Comparison of ENCODE assay signal across 31 cellular contexts in the genomic region with DNA sequence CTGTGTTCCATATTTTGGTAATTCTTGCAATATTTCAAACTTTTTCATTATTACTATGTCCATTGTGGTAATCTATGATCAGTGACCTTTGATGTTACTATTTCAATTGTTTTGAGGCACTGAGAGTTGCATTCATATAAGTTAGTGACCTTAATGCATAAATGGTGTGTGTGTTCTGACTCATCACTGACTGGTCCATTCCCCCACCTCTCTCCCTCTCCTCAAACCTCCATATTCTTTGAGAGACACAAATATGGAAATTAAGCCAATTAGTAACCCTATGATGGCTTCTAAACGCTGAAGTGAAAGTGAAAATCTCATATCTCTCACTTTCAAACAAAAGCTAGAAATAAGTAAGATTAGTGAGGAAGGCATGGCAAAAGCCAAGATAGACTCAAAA.
"Had no signal": no experiment of that assay in that cellular context is flagged by ENCODE, and none has a peak within 500 bp of the region (broad histone marks: within the 10 kb centered on the region; RNA-seq: fewer than 3 reads in every experiment).

No MANE protein-coding gene starts in this region.

- ATAC-seq: activated CD8-positive, alpha-beta memory T cell treated with anti-CD3 and anti-CD28 coated beads, Interleukin-2, amount 10 ng/mL, durations not matched to agents 7 days and 5 days; body of pancreas; Panc1; Right ventricle myocardium inferior; T-cell had no signal

- H3K36me3 ChIP-seq: ascending aorta had no signal

- H3K9me3 ChIP-seq: ascending aorta, body of pancreas had no signal

- H3K27ac ChIP-seq: ascending aorta, body of pancreas, SK-N-MC had no signal

- H3K36me3 Mint-ChIP-seq: activated CD8-positive, alpha-beta memory T cell treated with anti-CD3 and anti-CD28 coated beads, Interleukin-2, amount 10 ng/mL, durations not matched to agents 7 days and 5 days; activated naive CD4-positive, alpha-beta T cell treated with anti-CD3 and anti-CD28 coated beads, Interleukin-2, amount 50 U/mL, for 24 hours; T-cell had no signal

- H3K27ac Mint-ChIP-seq: activated B cell treated with CpG ODN at 0.5 μM for 24 hours; activated CD4-positive, alpha-beta T cell treated with anti-CD3 and anti-CD28 coated beads, Interleukin-2, amount 10 ng/mL, durations not matched to agents 24 days and 14 days; activated CD8-positive, alpha-beta memory T cell treated with anti-CD3 and anti-CD28 coated beads, Interleukin-2, amount 10 ng/mL, durations not matched to agents 7 days and 5 days; activated naive CD4-positive, alpha-beta T cell treated with anti-CD3 and anti-CD28 coated beads, Interleukin-2, amount 50 U/mL, for 24 hours; activated T-cell treated with anti-CD3 and anti-CD28 coated beads, Interleukin-2, amount 50 U/mL, for 24 hours; activated T-helper 1 cell treated with anti-CD3 and anti-CD28 coated beads, Interleukin-12 subunit alpha, Interleukin-12 subunit beta, Interleukin-2, Interleukin-4 antibody, amounts not matched to agents 30 ng/mL and 10 ng/mL and 1 ng/mL, durations not matched to agents 14 hours and 24 hours and 36 hours; T-cell had no signal

- H3K4me3 ChIP-seq: ascending aorta, body of pancreas, SK-N-MC had no signal

- DNase-seq: activated B cell treated with CpG ODN at 0.5 μM for 24 hours; activated CD4-positive, alpha-beta T cell treated with anti-CD3 and anti-CD28 coated beads for 1 hour; activated CD4-positive, alpha-beta T cell treated with anti-CD3 and anti-CD28 coated beads, Interleukin-2, amount 10 ng/mL, durations not matched to agents 24 days and 14 days; activated CD4-positive, alpha-beta T cell treated with anti-CD3 and anti-CD28 coated beads, Interleukin-2, amount 50 U/mL, for 48 hours; activated CD8-positive, alpha-beta memory T cell treated with anti-CD3 and anti-CD28 coated beads, Interleukin-2, amount 10 ng/mL, durations not matched to agents 7 days and 5 days; activated effector memory CD4-positive, alpha-beta T cell treated with Interleukin-2 at 50 U/mL for 16 hours; activated naive CD4-positive, alpha-beta T cell; activated T-cell treated with anti-CD3 and anti-CD28 coated beads, Interleukin-2, amount 50 U/mL, for 24 hours; amniotic stem cell; body of pancreas; central memory CD4-positive, alpha-beta T cell; MV-4-11; NCI-H1092 treated with DMSO at 0.1 percent for 48 hours; NCI-H1417 treated with DMSO at 0.1 percent for 48 hours; NCI-H1694; NCI-H2029; NCI-H345; NCI-H510A; NCI-H526 treated with DMSO at 0.1 percent for 48 hours; NK-92 treated with Interleukin-12 subunit alpha and Interleukin-12 subunit beta, amount 100 ng/mL, for 24 hours; OCI-M1; RPMI8226; T-cell; T-helper 2 cell; T1000 had no signal

- H3K9me3 Mint-ChIP-seq: activated CD4-positive, alpha-beta T cell treated with anti-CD3 and anti-CD28 coated beads, Interleukin-2, amount 10 ng/mL, durations not matched to agents 24 days and 14 days; activated T-cell treated with anti-CD3 and anti-CD28 coated beads, Interleukin-2, amount 50 U/mL, for 24 hours; activated T-helper 1 cell treated with anti-CD3 and anti-CD28 coated beads, Interleukin-12 subunit alpha, Interleukin-12 subunit beta, Interleukin-2, Interleukin-4 antibody, amounts not matched to agents 30 ng/mL and 10 ng/mL and 1 ng/mL, durations not matched to agents 14 hours and 24 hours and 36 hours had no signal

- H3K4me1 Mint-ChIP-seq: activated B cell treated with CpG ODN at 0.5 μM for 24 hours; activated CD4-positive, alpha-beta T cell treated with anti-CD3 and anti-CD28 coated beads, Interleukin-2, amount 10 ng/mL, durations not matched to agents 24 days and 14 days; activated CD8-positive, alpha-beta memory T cell treated with anti-CD3 and anti-CD28 coated beads, Interleukin-2, amount 10 ng/mL, durations not matched to agents 7 days and 5 days; activated naive CD4-positive, alpha-beta T cell treated with anti-CD3 and anti-CD28 coated beads, Interleukin-2, amount 50 U/mL, for 24 hours; T-cell had no signal

- H3K27me3 ChIP-seq: ascending aorta, body of pancreas had no signal

- H3K27me3 Mint-ChIP-seq: activated B cell treated with CpG ODN at 0.5 μM for 24 hours; activated CD4-positive, alpha-beta T cell treated with anti-CD3 and anti-CD28 coated beads, Interleukin-2, amount 10 ng/mL, durations not matched to agents 24 days and 14 days; activated CD8-positive, alpha-beta memory T cell treated with anti-CD3 and anti-CD28 coated beads, Interleukin-2, amount 10 ng/mL, durations not matched to agents 7 days and 5 days; activated naive CD4-positive, alpha-beta T cell treated with anti-CD3 and anti-CD28 coated beads, Interleukin-2, amount 50 U/mL, for 24 hours; activated T-cell treated with anti-CD3 and anti-CD28 coated beads, Interleukin-2, amount 50 U/mL, for 24 hours; T-cell had no signal

- H3K4me3 Mint-ChIP-seq: activated B cell treated with CpG ODN at 0.5 μM for 24 hours; activated CD4-positive, alpha-beta T cell treated with anti-CD3 and anti-CD28 coated beads, Interleukin-2, amount 10 ng/mL, durations not matched to agents 24 days and 14 days; activated CD8-positive, alpha-beta memory T cell treated with anti-CD3 and anti-CD28 coated beads, Interleukin-2, amount 10 ng/mL, durations not matched to agents 7 days and 5 days; activated naive CD4-positive, alpha-beta T cell treated with anti-CD3 and anti-CD28 coated beads, Interleukin-2, amount 50 U/mL, for 24 hours; activated T-cell treated with anti-CD3 and anti-CD28 coated beads, Interleukin-2, amount 50 U/mL, for 24 hours; activated T-helper 1 cell treated with anti-CD3 and anti-CD28 coated beads, Interleukin-12 subunit alpha, Interleukin-12 subunit beta, Interleukin-2, Interleukin-4 antibody, amounts not matched to agents 30 ng/mL and 10 ng/mL and 1 ng/mL, durations not matched to agents 14 hours and 24 hours and 36 hours; T-cell had no signal

- H3K4me1 ChIP-seq: ascending aorta, body of pancreas had no signal
